In genomic region chr5:75568202-75568601, GRCh38 we compare ENCODE assay signal across 11 cellular contexts. TPM values are rescaled to one million over a fixed set of nuclear protein-coding genes. Genes with fewer than 3 reads are reported as not detected.
DNase-seq lines count a peak whose midpoint lies in the region; ATAC-seq, FAIRE-seq and TF ChIP-seq lines count a peak whose summit lies in the region.
"Had no signal": no experiment of that assay in that cellular context is flagged by ENCODE, and none has a peak within 500 bp of the region (broad histone marks: within the 10 kb centered on the region; RNA-seq: fewer than 3 reads in every experiment).

No MANE protein-coding gene starts in this region.

- intact Hi-C loops in transverse colon (cut with DNase I; ENCODE audit: low total_unique reads): no loop called here

- in situ Hi-C loops in transverse colon (cut with MboI; ENCODE audit: low pct_ligation_motif_present in 1 of 4, low pct_unique_long_range_greater_than_20kb in 1 of 4, low sequenced_read_pairs in 3 of 4): no loop called here

- TF ChIP-seq POLR2A in transverse colon (IDR thresholded peaks at IDR 0.05): no peak

- H3K36me3 Mint-ChIP-seq in activated CD8-positive, alpha-beta memory T cell treated with anti-CD3 and anti-CD28 coated beads, Interleukin-2, amount 10 ng/mL, durations not matched to agents 7 days and 5 days: peaks cover 51% of the 10 kb centered on the region

- H2AFZ ChIP-seq in SU-DHL-6 (ENCODE audit: low read depth, low read length, severe bottlenecking): no peak overlapping the region
- no peak overlapping the region for H2AFZ ChIP-seq in osteoblast (ENCODE audit: low read length)

- H3K27me3 ChIP-seq in SU-DHL-6 (ENCODE audit: low read length) (no peaks in the 10 kb centered on the region), osteoblast (ENCODE audit: insufficient read depth, low read length) (no peaks in the 10 kb centered on the region), transverse colon (no peaks in the 10 kb centered on the region)
- H3K27me3 ChIP-seq: upper lobe of right lung had no signal

- H3K4me3 ChIP-seq in SU-DHL-6 (ENCODE audit: insufficient read depth, low read length, poor library complexity, severe bottlenecking): no peak overlapping the region
- no peak overlapping the region for H3K4me3 ChIP-seq in osteoblast (ENCODE audit: insufficient read depth, low read length)
- no peak overlapping the region for H3K4me3 ChIP-seq in transverse colon
- H3K4me3 ChIP-seq: coronary artery, upper lobe of right lung had no signal

- no peaks in the 10 kb centered on the region for H3K27me3 Mint-ChIP-seq in activated CD8-positive, alpha-beta memory T cell treated with anti-CD3 and anti-CD28 coated beads, Interleukin-2, amount 10 ng/mL, durations not matched to agents 7 days and 5 days

- no peak for FAIRE-seq in frontal cortex (lab: Jason Lieb, UNC)

- no peak overlapping the region for H3K9ac ChIP-seq in SU-DHL-6 (ENCODE audit: low read length)

- H3K27ac ChIP-seq in SU-DHL-6 (ENCODE audit: low read depth, low read length): no peak overlapping the region
- H3K27ac ChIP-seq in osteoblast (ENCODE audit: low read depth, low read length): peak overlapping the region; percentile 100
- no peak overlapping the region for H3K27ac ChIP-seq in transverse colon

- H3K27ac Mint-ChIP-seq in activated CD8-positive, alpha-beta memory T cell treated with anti-CD3 and anti-CD28 coated beads, Interleukin-2, amount 10 ng/mL, durations not matched to agents 7 days and 5 days: peak overlapping the region; percentile 42

- H3K4me2 ChIP-seq in SU-DHL-6 (ENCODE audit: low read depth, low read length, poor library complexity, severe bottlenecking) (peak overlapping the region; percentile 0), osteoblast (ENCODE audit: insufficient read depth, low read length) (peak overlapping the region; percentile 67)

- peak; percentile 42 for DNase-seq in activated CD8-positive, alpha-beta memory T cell treated with anti-CD3 and anti-CD28 coated beads, Interleukin-2, amount 10 ng/mL, durations not matched to agents 7 days and 5 days
- no peak for DNase-seq in activated CD8-positive, alpha-beta memory T cell treated with anti-CD3 and anti-CD28 coated beads for 24 hours
- DNase-seq in osteoblast (ENCODE audit: insufficient read length, low spot score, missing footprints) (no peak), transverse colon (no peak), H4 (ENCODE audit: low spot score) (no peak), frontal cortex (ENCODE audit: low spot score in 2 of 2) (no peak)
- DNase-seq: DMS153, upper lobe of right lung had no signal

- H4K20me1 ChIP-seq in SU-DHL-6 (ENCODE audit: low read depth, low read length) (no peaks in the 10 kb centered on the region), osteoblast (ENCODE audit: insufficient read depth, low read length) (peaks cover 3% of the 10 kb centered on the region)

- peaks cover 5% of the 10 kb centered on the region; the same call in 1 of the 2 replicates for H3K79me2 ChIP-seq in SU-DHL-6 (ENCODE audit: insufficient read depth, low read length)
- peaks cover 26% of the 10 kb centered on the region for H3K79me2 ChIP-seq in osteoblast (ENCODE audit: insufficient read depth, low read length)

- H3K9me3 ChIP-seq in SU-DHL-6 (ENCODE audit: insufficient read depth, low read length) (no peaks in the 10 kb centered on the region), osteoblast (ENCODE audit: low read depth, low read length) (no peaks in the 10 kb centered on the region), transverse colon (peaks cover 0 to 3% of the 10 kb centered on the region in 2 donors)
- H3K9me3 ChIP-seq: upper lobe of right lung had no signal

- TF ChIP-seq EP300 in transverse colon (IDR thresholded peaks at IDR 0.05; ENCODE audit: low read depth): no peak

- 64 to 67% methylated on average over 2 of the region's 2 CpGs for WGBS in transverse colon (ENCODE audit: low coverage in 1 of 2), 2 donors

- H3K9me2 ChIP-seq in SU-DHL-6 (replicated peaks; ENCODE audit: insufficient read depth, low read length): no peaks in the 10 kb centered on the region

- no peak overlapping the region for H3K4me3 Mint-ChIP-seq in activated CD8-positive, alpha-beta memory T cell treated with anti-CD3 and anti-CD28 coated beads, Interleukin-2, amount 10 ng/mL, durations not matched to agents 7 days and 5 days

- H3K9me3 Mint-ChIP-seq in activated CD8-positive, alpha-beta memory T cell treated with anti-CD3 and anti-CD28 coated beads, Interleukin-2, amount 10 ng/mL, durations not matched to agents 7 days and 5 days (ENCODE audit: low read depth): peaks cover 10% of the 10 kb centered on the region

- H3K36me3 ChIP-seq in SU-DHL-6 (ENCODE audit: low read length) (peaks cover 3% of the 10 kb centered on the region; the same call in 1 of the 2 replicates), osteoblast (ENCODE audit: insufficient read depth, low read length) (peaks cover 8% of the 10 kb centered on the region), transverse colon (no peaks in the 10 kb centered on the region)
- H3K36me3 ChIP-seq: upper lobe of right lung had no signal

- H3F3A ChIP-seq in SU-DHL-6 (ENCODE audit: insufficient read depth): no peaks in the 10 kb centered on the region

- peaks cover 32% of the 10 kb centered on the region for H3K4me1 ChIP-seq in osteoblast (ENCODE audit: insufficient read depth, low read length)
- peaks cover 6 to 22% (median 9%) of the 10 kb centered on the region in 4 donors for H3K4me1 ChIP-seq in transverse colon

- TF ChIP-seq CTCF in SU-DHL-6 (IDR thresholded peaks at IDR 0.05; ENCODE audit: insufficient read depth, low read length, poor library complexity, severe bottlenecking) (no peak), osteoblast (IDR thresholded peaks at IDR 0.05; ENCODE audit: extremely low read depth, low read depth, low read length) (no peak), transverse colon (IDR thresholded peaks at IDR 0.05) (no peak)

- CTCF ChIA-PET in activated CD8-positive, alpha-beta memory T cell treated with anti-CD3 and anti-CD28 coated beads, Interleukin-2, amount 10 ng/mL, durations not matched to agents 7 days and 5 days (lab: Charles Lee): interaction anchor here (1.3 kb wide), 1 partner anchor 16 kb away, joined by 3 read pairs; no protein-coding TSS in a partner anchor

- ATAC-seq in activated CD8-positive, alpha-beta memory T cell treated with anti-CD3 and anti-CD28 coated beads, Interleukin-2, amount 10 ng/mL, durations not matched to agents 7 days and 5 days: no peak
- ATAC-seq in HG02610 (IDR thresholded peaks at IDR 0.05; ENCODE audit: unreplicated experiment): peak; percentile 30

- peaks cover 27% of the 10 kb centered on the region for H3K4me1 Mint-ChIP-seq in activated CD8-positive, alpha-beta memory T cell treated with anti-CD3 and anti-CD28 coated beads, Interleukin-2, amount 10 ng/mL, durations not matched to agents 7 days and 5 days

RNA-seq across cellular contexts. Expression of gene ANKDD1B, which starts 43.1 kb away (rescaled TPM):
- total RNA-seq in activated CD8-positive, alpha-beta memory T cell treated with anti-CD3 and anti-CD28 coated beads, Interleukin-2, amount 10 ng/mL, durations not matched to agents 7 days and 5 days: not detected
- total RNA-seq in osteoblast (0.59 and 0.72 TPM in 2 replicates), transverse colon (10 to 100 TPM in 3 of 4 donors, 1 to 10 TPM in 1; 3.6 to 20.6 (median 13.9) TPM), frontal cortex (1.2 TPM)
- total RNA-seq in H4 (2014; rRNA removed; shearing (Covaris generic)): not detected in 2 replicates

RNA-seq across cellular contexts. Expression of gene POLK, which starts 56.5 kb away (rescaled TPM):
- 10 to 100 TPM; 30.4 to 32.4 TPM for total RNA-seq in activated CD8-positive, alpha-beta memory T cell treated with anti-CD3 and anti-CD28 coated beads, Interleukin-2, amount 10 ng/mL, durations not matched to agents 7 days and 5 days
- total RNA-seq in osteoblast (34.7 and 36.8 TPM in 2 replicates), transverse colon (10 to 100 TPM in 3 of 4 donors, 1 to 10 TPM in 1; 5.4 to 30.2 (median 18.5) TPM), frontal cortex (39.9 TPM)
- total RNA-seq in H4 (2014; rRNA removed; shearing (Covaris generic)): 9.1 and 11.8 TPM in 2 replicates

RNA-seq across cellular contexts. Expression of gene CERT1, which starts 56.8 kb away (rescaled TPM):
- 10 to 100 TPM; 27.4 to 28.4 TPM for total RNA-seq in activated CD8-positive, alpha-beta memory T cell treated with anti-CD3 and anti-CD28 coated beads, Interleukin-2, amount 10 ng/mL, durations not matched to agents 7 days and 5 days
- total RNA-seq in osteoblast: 50.3 and 58.6 TPM in 2 replicates
- 10 to 100 TPM; 33.2 to 59.5 (median 39.4) TPM for total RNA-seq in transverse colon
- 4.1 and 12.5 TPM in 2 replicates for total RNA-seq in H4 (2014; rRNA removed; shearing (Covaris generic))
- total RNA-seq in frontal cortex: 53.8 TPM
